Comparison of ENCODE assay signal across 1 cellular context in genomic region chrX:108148524-108148923, GRCh38.
A peak's percentile ranks its signal among the peaks of the same experiment; 100 is the strongest.
TF ChIP-seq lines count a peak whose summit lies in the region.

No MANE protein-coding gene starts in this region.

TF ChIP-seq in GM12878, 131 proteins besides CTCF, POLR2A, EP300 and RAD21 (continued from another document):
- TF ChIP-seq POLR2AphosphoS5 (IDR thresholded peaks at IDR 0.05; ENCODE audit: low read length) (no peak), MYB (IDR thresholded peaks at IDR 0.05; ENCODE audit: borderline replicate concordance, low read depth, low read length) (no peak), IKZF2 (IDR thresholded peaks at IDR 0.05) (peak in 1 of 2 experiments; percentile 31; a peak in 1 of 4 replicates), SIX5 (IDR thresholded peaks at IDR 0.05; ENCODE audit: low read depth, low read length, severe bottlenecking) (no peak), HCFC1 (IDR thresholded peaks at IDR 0.05; ENCODE audit: low read length) (no peak), NFIC (IDR thresholded peaks at IDR 0.05; ENCODE audit: low read depth, low read length) (peak; percentile 41; the same call in 1 of the 2 replicates), RUNX3 (IDR thresholded peaks at IDR 0.05; ENCODE audit: low read length) (peak; percentile 67), CBX3 (IDR thresholded peaks at IDR 0.05; ENCODE audit: borderline replicate concordance, low read depth) (no peak), ZBED1 (IDR thresholded peaks at IDR 0.05; ENCODE audit: borderline replicate concordance) (no peak), USF1 (IDR thresholded peaks at IDR 0.05; ENCODE audit: borderline replicate concordance, extremely low read length, insufficient read depth, low read depth, low read length) (no peak), FOXM1 (IDR thresholded peaks at IDR 0.05; ENCODE audit: low read depth, low read length) (no peak), SMAD5 (IDR thresholded peaks at IDR 0.05; ENCODE audit: low read depth) (no peak), ZNF217 (IDR thresholded peaks at IDR 0.05) (no peak), EED (IDR thresholded peaks at IDR 0.05; ENCODE audit: low read depth) (no peak)
